Comparison of ENCODE assay signal across 11 cellular contexts in the genomic region with DNA sequence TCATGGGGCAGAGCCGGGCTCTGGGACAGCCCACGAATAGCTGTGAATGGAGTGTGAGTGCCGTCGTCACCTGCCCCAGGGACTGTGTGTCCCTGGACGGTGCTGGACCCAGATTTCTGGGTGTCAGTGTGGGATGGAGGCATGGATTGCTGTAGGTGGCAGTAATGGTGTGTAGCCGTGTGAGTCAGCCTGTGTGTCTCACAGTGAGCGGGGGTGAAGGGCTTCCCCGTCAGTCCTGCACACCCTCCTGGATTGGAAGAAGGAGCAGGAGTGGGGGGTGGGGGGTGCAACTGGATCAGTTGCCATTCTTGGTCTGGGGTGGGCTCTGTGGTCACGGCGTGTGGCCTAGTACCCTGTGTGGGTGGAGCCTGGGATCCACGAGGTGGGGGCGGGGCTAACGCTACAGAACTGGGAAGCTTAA. TPM values are rescaled to one million over a fixed set of nuclear protein-coding genes. Genes with fewer than 3 reads are reported as not detected.
DNase-seq lines count a peak whose midpoint lies in the region; ATAC-seq and TF ChIP-seq lines count a peak whose summit lies in the region.
"Had no signal": no experiment of that assay in that cellular context is flagged by ENCODE, and none has a peak within 500 bp of the region (broad histone marks: within the 10 kb centered on the region; RNA-seq: fewer than 3 reads in every experiment).

No MANE protein-coding gene starts in this region.

- no peak overlapping the region for H2AFZ ChIP-seq in ACC112 (ENCODE audit: low read length, unreplicated experiment)

- H3K36me3 ChIP-seq in ACC112 (ENCODE audit: insufficient read depth, low read length) (no peaks in the 10 kb centered on the region), RWPE2 (ENCODE audit: low read depth) (no peaks in the 10 kb centered on the region), MG63 (no peaks in the 10 kb centered on the region)
- H3K36me3 ChIP-seq: transverse colon had no signal

- H3K79me2 ChIP-seq in ACC112 (ENCODE audit: control insufficient read depth, insufficient read depth, low read length, unreplicated experiment), result no peaks in the 10 kb centered on the region

- peak; percentile 4 for TF ChIP-seq CTCF in RWPE2 (IDR thresholded peaks at IDR 0.05; ENCODE audit: poor library complexity, severe bottlenecking)

- H3K4me3 ChIP-seq in ACC112 (ENCODE audit: low read depth, low read length), result peak overlapping the region; percentile 43
- no peak overlapping the region for H3K4me3 ChIP-seq in RWPE2 (ENCODE audit: severe bottlenecking)
- H3K4me3 ChIP-seq in MG63, result no peak overlapping the region
- H3K4me3 ChIP-seq: transverse colon had no signal

- H3K4me1 ChIP-seq in ACC112 (ENCODE audit: control insufficient read depth, insufficient read depth, low read length, unreplicated experiment) (peaks cover 14% of the 10 kb centered on the region), RWPE2 (ENCODE audit: insufficient read depth, poor library complexity, severe bottlenecking) (no peaks in the 10 kb centered on the region)

- H3K9me3 ChIP-seq in RWPE2 (ENCODE audit: severe bottlenecking) (no peaks in the 10 kb centered on the region), MG63 (no peaks in the 10 kb centered on the region)
- H3K9me3 ChIP-seq: transverse colon had no signal

- ATAC-seq in RWPE2 (ENCODE audit: low read depth) (peak; percentile 26; the same call in 2 of the 3 replicates), GM21723 (IDR thresholded peaks at IDR 0.05; ENCODE audit: unreplicated experiment) (no peak)

- H3K27ac ChIP-seq in ACC112 (ENCODE audit: low read depth, low read length) (no peak overlapping the region), RWPE2 (ENCODE audit: poor library complexity, severe bottlenecking) (no peak overlapping the region)
- H3K27ac ChIP-seq: transverse colon had no signal

- H3K27me3 ChIP-seq in ACC112 (ENCODE audit: insufficient read depth, low read length) (no peaks in the 10 kb centered on the region), RWPE2 (ENCODE audit: insufficient read depth, poor library complexity, severe bottlenecking) (no peaks in the 10 kb centered on the region), MG63 (peaks cover 7% of the 10 kb centered on the region; the same call in 1 of the 2 replicates)

- DNase-seq in Daoy (ENCODE audit: low read depth), result peak; percentile 79
- no peak for DNase-seq in RWPE2 (ENCODE audit: low spot score)
- DNase-seq in hepatic stellate cell (ENCODE audit: low spot score), result peak; percentile 82
- no peak for DNase-seq in NCI-H1092 treated with DMSO at 0.1 percent for 48 hours (lab: John Stamatoyannopoulos, UW)
- DNase-seq in activated CD4-positive, alpha-beta T cell treated with anti-CD3 and anti-CD28 coated beads, Interleukin-2, amount 50 U/mL, for 1 hour, result no peak
- no peak for DNase-seq in MG63
- DNase-seq: activated naive CD4-positive, alpha-beta T cell; NCI-H2029; transverse colon had no signal

RNA-seq across cellular contexts. Expression of a gene that starts 6.5 kb away (rescaled TPM):
- 16.4 and 26.0 TPM in 2 replicates for total RNA-seq in Daoy (2014; rRNA removed; shearing (Covaris generic))
- 12.9 and 26.5 TPM in 2 replicates for total RNA-seq in MG63 (2014; rRNA removed; shearing (Covaris generic); ENCODE audit: low replicate concordance)

RNA-seq across cellular contexts. Expression of a gene that starts 18.0 kb away (rescaled TPM):
- 40.6 and 134 TPM in 2 replicates for total RNA-seq in Daoy (2014; rRNA removed; shearing (Covaris generic))
- total RNA-seq in MG63 (2014; rRNA removed; shearing (Covaris generic); ENCODE audit: low replicate concordance), result 61.7 and 105 TPM in 2 replicates

Comparison
In these comparisons a context has a peak if more than half of its experiments do, and no peak if none do; other contexts are left out.
1. DNase-seq: peak in Daoy (single experiment) and hepatic stellate cell (single experiment); none in RWPE2 (single experiment), NCI-H1092 treated with DMSO at 0.1 percent for 48 hours (single experiment), activated CD4-positive, alpha-beta T cell treated with anti-CD3 and anti-CD28 coated beads, Interleukin-2, amount 50 U/mL, for 1 hour (single experiment) and MG63 (single experiment).